1 cellular context compared by ENCODE assay signal in genomic region chr9:33076360-33077004, GRCh38.
TF ChIP-seq lines count a peak whose summit lies in the region.

SMU1 (minus strand) TSS chr9:33076674; CDS start chr9:33076608, 66 bp downstream.

TF ChIP-seq in HepG2, 621 proteins besides CTCF, POLR2A, EP300 and RAD21 (continued from another document and continues in another):
- TF ChIP-seq HNF1A (IDR thresholded peaks at IDR 0.05; ENCODE audit: low read depth) (no peak), HNF1A (CRISPR knock-in tag; IDR thresholded peaks at IDR 0.05; ENCODE audit: borderline replicate concordance) (peak; percentile 63; the same call in 1 of the 2 replicates), ZNF605 (CRISPR knock-in tag; IDR thresholded peaks at IDR 0.05) (peak; percentile 65; the same call in 1 of the 2 replicates), ATM (IDR thresholded peaks at IDR 0.05; ENCODE audit: borderline replicate concordance) (no peak), CHD2 (IDR thresholded peaks at IDR 0.05; ENCODE audit: low read depth, low read length) (0 out of 2 replicates have a peak, but pooled peaks have one; percentile 16), FIP1L1 (IDR thresholded peaks at IDR 0.05; ENCODE audit: borderline replicate concordance, insufficient read depth, low read depth, low read length) (no peak), ZNF17 (CRISPR knock-in tag; IDR thresholded peaks at IDR 0.05) (no peak), ZEB1 (IDR thresholded peaks at IDR 0.05; ENCODE audit: insufficient replicate concordance, low read depth) (peak; percentile 10), MNT (IDR thresholded peaks at IDR 0.05) (0 out of 2 replicates have a peak, but pooled peaks have one; percentile 7), GMEB1 (CRISPR knock-in tag; IDR thresholded peaks at IDR 0.05; ENCODE audit: borderline replicate concordance) (peak; percentile 76; the same call in 1 of the 2 replicates), DZIP1 (CRISPR knock-in tag; IDR thresholded peaks at IDR 0.05) (peak; percentile 74; the same call in 1 of the 2 replicates), ELF1 (CRISPR knock-in tag; IDR thresholded peaks at IDR 0.05) (peak; percentile 66), MED1 (CRISPR knock-in tag; IDR thresholded peaks at IDR 0.05) (peak; percentile 57), LCORL (IDR thresholded peaks at IDR 0.05) (no peak), LCORL (CRISPR knock-in tag; IDR thresholded peaks at IDR 0.05) (peak; percentile 49; the same call in 1 of the 2 replicates), MYC (CRISPR knock-in tag; IDR thresholded peaks at IDR 0.05; ENCODE audit: borderline replicate concordance) (peak; percentile 73), KDM2A (CRISPR knock-in tag; IDR thresholded peaks at IDR 0.05; ENCODE audit: borderline replicate concordance, low read depth) (peak; percentile 36; the same call in 1 of the 2 replicates), MEIS1 (CRISPR knock-in tag; IDR thresholded peaks at IDR 0.05; ENCODE audit: borderline replicate concordance) (peak; percentile 89), SATB2 (CRISPR knock-in tag; IDR thresholded peaks at IDR 0.05) (0 out of 2 replicates have a peak, but pooled peaks have one; percentile 56), MAF1 (CRISPR knock-in tag; IDR thresholded peaks at IDR 0.05; ENCODE audit: borderline replicate concordance) (0 out of 2 replicates have a peak, but pooled peaks have one; percentile 56), ZNF274 (CRISPR knock-in tag; IDR thresholded peaks at IDR 0.05) (peak; percentile 71; the same call in 1 of the 2 replicates), ZNF225 (CRISPR knock-in tag; IDR thresholded peaks at IDR 0.05) (0 out of 2 replicates have a peak, but pooled peaks have one; percentile 23), ZNF598 (CRISPR knock-in tag; IDR thresholded peaks at IDR 0.05; ENCODE audit: borderline replicate concordance) (peak; percentile 94; the same call in 1 of the 2 replicates), TCF7 (IDR thresholded peaks at IDR 0.05; ENCODE audit: low read depth) (no peak), ZFP82 (CRISPR knock-in tag; IDR thresholded peaks at IDR 0.05; ENCODE audit: borderline replicate concordance) (no peak; the same call in 1 of the 2 replicates), MEIS2 (CRISPR knock-in tag; IDR thresholded peaks at IDR 0.05) (0 out of 2 replicates have a peak, but pooled peaks have one; percentile 34), ZFYVE20 (CRISPR knock-in tag; IDR thresholded peaks at IDR 0.05; ENCODE audit: borderline replicate concordance, low read depth) (no peak), NFKB2 (CRISPR knock-in tag; IDR thresholded peaks at IDR 0.05; ENCODE audit: borderline replicate concordance) (peak; percentile 79; the same call in 1 of the 2 replicates), ZNF784 (CRISPR knock-in tag; IDR thresholded peaks at IDR 0.05; ENCODE audit: borderline replicate concordance) (peak; percentile 78), NCOR1 (IDR thresholded peaks at IDR 0.05; ENCODE audit: borderline replicate concordance, low read length) (no peak), SIX4 (CRISPR knock-in tag; IDR thresholded peaks at IDR 0.05) (0 out of 2 replicates have a peak, but pooled peaks have one; percentile 9), SP5 (CRISPR knock-in tag; IDR thresholded peaks at IDR 0.05; ENCODE audit: borderline replicate concordance, low read depth) (peak; percentile 68; the same call in 1 of the 2 replicates), ISX (CRISPR knock-in tag; conservative IDR thresholded peaks at IDR 0.05) (no peak), RBFOX2 (IDR thresholded peaks at IDR 0.05; ENCODE audit: low read depth, low read length) (peak; percentile 80), BRD4 (CRISPR knock-in tag; IDR thresholded peaks at IDR 0.05) (peak; percentile 75), THAP11 (CRISPR knock-in tag; IDR thresholded peaks at IDR 0.05) (peak; percentile 92), ZNF552 (CRISPR knock-in tag; IDR thresholded peaks at IDR 0.05; ENCODE audit: borderline replicate concordance) (peak; percentile 53; the same call in 1 of the 2 replicates)
- TF ChIP-seq, protein P1, sequence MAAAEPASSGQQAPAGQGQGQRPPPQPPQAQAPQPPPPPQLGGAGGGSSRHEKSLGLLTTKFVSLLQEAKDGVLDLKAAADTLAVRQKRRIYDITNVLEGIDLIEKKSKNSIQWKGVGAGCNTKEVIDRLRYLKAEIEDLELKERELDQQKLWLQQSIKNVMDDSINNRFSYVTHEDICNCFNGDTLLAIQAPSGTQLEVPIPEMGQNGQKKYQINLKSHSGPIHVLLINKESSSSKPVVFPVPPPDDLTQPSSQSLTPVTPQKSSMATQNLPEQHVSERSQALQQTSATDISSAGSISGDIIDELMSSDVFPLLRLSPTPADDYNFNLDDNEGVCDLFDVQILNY (CRISPR knock-in tag; conservative IDR thresholded peaks at IDR 0.05): no peak
- TF ChIP-seq, protein P2, sequence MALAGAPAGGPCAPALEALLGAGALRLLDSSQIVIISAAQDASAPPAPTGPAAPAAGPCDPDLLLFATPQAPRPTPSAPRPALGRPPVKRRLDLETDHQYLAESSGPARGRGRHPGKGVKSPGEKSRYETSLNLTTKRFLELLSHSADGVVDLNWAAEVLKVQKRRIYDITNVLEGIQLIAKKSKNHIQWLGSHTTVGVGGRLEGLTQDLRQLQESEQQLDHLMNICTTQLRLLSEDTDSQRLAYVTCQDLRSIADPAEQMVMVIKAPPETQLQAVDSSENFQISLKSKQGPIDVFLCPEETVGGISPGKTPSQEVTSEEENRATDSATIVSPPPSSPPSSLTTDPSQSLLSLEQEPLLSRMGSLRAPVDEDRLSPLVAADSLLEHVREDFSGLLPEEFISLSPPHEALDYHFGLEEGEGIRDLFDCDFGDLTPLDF (CRISPR knock-in tag; IDR thresholded peaks at IDR 0.05): peak; percentile 83
- TF ChIP-seq, protein P3, sequence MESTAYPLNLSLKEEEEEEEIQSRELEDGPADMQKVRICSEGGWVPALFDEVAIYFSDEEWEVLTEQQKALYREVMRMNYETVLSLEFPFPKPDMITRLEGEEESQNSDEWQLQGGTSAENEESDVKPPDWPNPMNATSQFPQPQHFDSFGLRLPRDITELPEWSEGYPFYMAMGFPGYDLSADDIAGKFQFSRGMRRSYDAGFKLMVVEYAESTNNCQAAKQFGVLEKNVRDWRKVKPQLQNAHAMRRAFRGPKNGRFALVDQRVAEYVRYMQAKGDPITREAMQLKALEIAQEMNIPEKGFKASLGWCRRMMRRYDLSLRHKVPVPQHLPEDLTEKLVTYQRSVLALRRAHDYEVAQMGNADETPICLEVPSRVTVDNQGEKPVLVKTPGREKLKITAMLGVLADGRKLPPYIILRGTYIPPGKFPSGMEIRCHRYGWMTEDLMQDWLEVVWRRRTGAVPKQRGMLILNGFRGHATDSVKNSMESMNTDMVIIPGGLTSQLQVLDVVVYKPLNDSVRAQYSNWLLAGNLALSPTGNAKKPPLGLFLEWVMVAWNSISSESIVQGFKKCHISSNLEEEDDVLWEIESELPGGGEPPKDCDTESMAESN (CRISPR knock-in tag; conservative IDR thresholded peaks at IDR 0.05): 0 out of 2 replicates have a peak, but pooled peaks have one; percentile 71
- TF ChIP-seq, protein P4, sequence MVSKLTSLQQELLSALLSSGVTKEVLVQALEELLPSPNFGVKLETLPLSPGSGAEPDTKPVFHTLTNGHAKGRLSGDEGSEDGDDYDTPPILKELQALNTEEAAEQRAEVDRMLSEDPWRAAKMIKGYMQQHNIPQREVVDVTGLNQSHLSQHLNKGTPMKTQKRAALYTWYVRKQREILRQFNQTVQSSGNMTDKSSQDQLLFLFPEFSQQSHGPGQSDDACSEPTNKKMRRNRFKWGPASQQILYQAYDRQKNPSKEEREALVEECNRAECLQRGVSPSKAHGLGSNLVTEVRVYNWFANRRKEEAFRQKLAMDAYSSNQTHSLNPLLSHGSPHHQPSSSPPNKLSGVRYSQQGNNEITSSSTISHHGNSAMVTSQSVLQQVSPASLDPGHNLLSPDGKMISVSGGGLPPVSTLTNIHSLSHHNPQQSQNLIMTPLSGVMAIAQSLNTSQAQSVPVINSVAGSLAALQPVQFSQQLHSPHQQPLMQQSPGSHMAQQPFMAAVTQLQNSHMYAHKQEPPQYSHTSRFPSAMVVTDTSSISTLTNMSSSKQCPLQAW (CRISPR knock-in tag; IDR thresholded peaks at IDR 0.05): peak; percentile 90
- TF ChIP-seq, protein P5, sequence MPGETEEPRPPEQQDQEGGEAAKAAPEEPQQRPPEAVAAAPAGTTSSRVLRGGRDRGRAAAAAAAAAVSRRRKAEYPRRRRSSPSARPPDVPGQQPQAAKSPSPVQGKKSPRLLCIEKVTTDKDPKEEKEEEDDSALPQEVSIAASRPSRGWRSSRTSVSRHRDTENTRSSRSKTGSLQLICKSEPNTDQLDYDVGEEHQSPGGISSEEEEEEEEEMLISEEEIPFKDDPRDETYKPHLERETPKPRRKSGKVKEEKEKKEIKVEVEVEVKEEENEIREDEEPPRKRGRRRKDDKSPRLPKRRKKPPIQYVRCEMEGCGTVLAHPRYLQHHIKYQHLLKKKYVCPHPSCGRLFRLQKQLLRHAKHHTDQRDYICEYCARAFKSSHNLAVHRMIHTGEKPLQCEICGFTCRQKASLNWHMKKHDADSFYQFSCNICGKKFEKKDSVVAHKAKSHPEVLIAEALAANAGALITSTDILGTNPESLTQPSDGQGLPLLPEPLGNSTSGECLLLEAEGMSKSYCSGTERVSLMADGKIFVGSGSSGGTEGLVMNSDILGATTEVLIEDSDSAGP (CRISPR knock-in tag; IDR thresholded peaks at IDR 0.05; ENCODE audit: borderline replicate concordance): peak; percentile 92
